ENCODE assay signal across 9 cellular contexts in genomic region chr14:75068294-75069020, GRCh38. TPM values are rescaled to one million over a fixed set of nuclear protein-coding genes. Genes with fewer than 3 reads are reported as not detected.
A peak's percentile ranks its signal among the peaks of the same experiment; 100 is the strongest.
DNase-seq lines count a peak whose midpoint lies in the region; ATAC-seq and TF ChIP-seq lines count a peak whose summit lies in the region.
"Had no signal": no experiment of that assay in that cellular context is flagged by ENCODE, and none has a peak within 500 bp of the region (broad histone marks: within the 10 kb centered on the region; RNA-seq: fewer than 3 reads in every experiment).

No MANE protein-coding gene starts in this region.

- H4K20me1 ChIP-seq in hepatocyte (ENCODE audit: insufficient read depth, poor library complexity, severe bottlenecking) = no peaks in the 10 kb centered on the region

- H3K9me2 ChIP-seq in hepatocyte (replicated peaks; ENCODE audit: insufficient read depth) = no peaks in the 10 kb centered on the region

- H3K4me3 ChIP-seq in H7 (ENCODE audit: insufficient read depth, low read depth, low read length) (peak overlapping the region; percentile 79), hepatocyte (peak overlapping the region; percentile 18), stomach (peak overlapping the region; percentile 49 to 60 (median 58))

- peak overlapping the region; percentile 82 for H3K4me2 ChIP-seq in hepatocyte

- H3K27ac Mint-ChIP-seq in activated naive CD4-positive, alpha-beta T cell treated with anti-CD3 and anti-CD28 coated beads, Interleukin-2, amount 50 U/mL, for 72 hours = no peak overlapping the region
- H3K27ac Mint-ChIP-seq: activated naive CD8-positive, alpha-beta T cell had no signal

- H3K27me3 ChIP-seq in H7 (ENCODE audit: control insufficient read depth, insufficient read depth, low read length) (no peaks in the 10 kb centered on the region), hepatocyte (no peaks in the 10 kb centered on the region), stomach (no peaks in the 10 kb centered on the region)

- H3K79me2 ChIP-seq in hepatocyte = peaks cover 11% of the 10 kb centered on the region

- no peak for TF ChIP-seq POLR2A in stomach (IDR thresholded peaks at IDR 0.05)

- no peak for TF ChIP-seq EP300 in stomach (IDR thresholded peaks at IDR 0.05)

- H3K36me3 ChIP-seq in H7 (replicated peaks; ENCODE audit: control insufficient read depth, insufficient read depth, low read length) (no peaks in the 10 kb centered on the region), hepatocyte (replicated peaks; ENCODE audit: insufficient read depth, low read depth) (no peaks in the 10 kb centered on the region), stomach (no peaks in the 10 kb centered on the region)

- ATAC-seq in SK-N-SH treated with all-trans-retinoic acid at 6 μM for 48 hours (peak; percentile 78), GM18502 (IDR thresholded peaks at IDR 0.05; ENCODE audit: poor library complexity, unreplicated experiment) (no peak)
- ATAC-seq in activated naive CD4-positive, alpha-beta T cell treated with anti-CD3 and anti-CD28 coated beads, Interleukin-2, amount 50 U/mL, for 72 hours = no peak

- no peaks in the 10 kb centered on the region for H3K9me3 Mint-ChIP-seq in activated naive CD4-positive, alpha-beta T cell treated with anti-CD3 and anti-CD28 coated beads, Interleukin-2, amount 50 U/mL, for 72 hours

- H3K36me3 Mint-ChIP-seq in activated naive CD4-positive, alpha-beta T cell treated with anti-CD3 and anti-CD28 coated beads, Interleukin-2, amount 50 U/mL, for 72 hours = peaks cover 7 to 8% of the 10 kb centered on the region in 2 donors
- H3K36me3 Mint-ChIP-seq: activated naive CD8-positive, alpha-beta T cell had no signal

- H3K4me1 ChIP-seq in hepatocyte (ENCODE audit: insufficient read depth) (peaks cover 20% of the 10 kb centered on the region), stomach (peaks cover 22 to 35% (median 30%) of the 10 kb centered on the region in 4 donors)

- DNase-seq in H7 (no peak), hepatocyte (ENCODE audit: low spot score) (no peak), stomach (no peak), iPS-NIHi11 (ENCODE audit: low spot score) (no peak), HuH-7.5 (ENCODE audit: low spot score) (no peak)
- DNase-seq in activated naive CD4-positive, alpha-beta T cell treated with anti-CD3 and anti-CD28 coated beads, Interleukin-2, amount 50 U/mL, for 72 hours (ENCODE audit: low spot score in 2 of 2) = no peak

- no peaks in the 10 kb centered on the region for H3K9me3 ChIP-seq in hepatocyte (ENCODE audit: low read depth)
- H3K9me3 ChIP-seq in stomach = no peaks in the 10 kb centered on the region

- H3K27ac ChIP-seq in hepatocyte (peak overlapping the region; percentile 87), stomach (peak overlapping the region; percentile 34 to 94 (median 91))

- TF ChIP-seq CTCF in hepatocyte (IDR thresholded peaks at IDR 0.05; ENCODE audit: poor library complexity) = no peak
- peak in 1 of 7 experiments; percentile 7 for TF ChIP-seq CTCF in stomach (IDR thresholded peaks at IDR 0.05)

- WGBS in hepatocyte (ENCODE audit: low lambda C conversion rate, missing lambda C conversion rate) = 20% methylated on average over 13 of the region's 13 CpGs
- 14 to 21% (median 16%) methylated on average over 13 of the region's 13 CpGs for WGBS in stomach, 5 donors

- peak overlapping the region; percentile 70 for H2AFZ ChIP-seq in hepatocyte

- intact Hi-C loops in stomach (cut with DNase I; ENCODE audit: low total_unique reads) = no loop called here

TF ChIP-seq in SK-N-SH treated with all-trans-retinoic acid at 6 μM for 48 hours, 23 proteins besides CTCF, POLR2A, EP300 and RAD21:
- TF ChIP-seq ISL1 (CRISPR knock-in tag; IDR thresholded peaks at IDR 0.05) = peak; percentile 65
- no peak for TF ChIP-seq TOX (CRISPR knock-in tag; IDR thresholded peaks at IDR 0.05; ENCODE audit: borderline replicate concordance)

RNA-seq across cellular contexts. Expression of gene ZC2HC1C, which starts 1.0 kb away (rescaled TPM):
- 1.3 and 2.7 TPM in 2 replicates for total RNA-seq in H7 (2014; rRNA removed; shearing (Covaris generic))
- total RNA-seq in hepatocyte = 1.7 and 14.9 TPM in 2 replicates
- polyA plus RNA-seq in hepatocyte = 1.1 and 3.8 TPM in 2 replicates
- total RNA-seq in stomach = 10 to 100 TPM in 1 of 5 donors, 1 to 10 TPM in 1, under 1 TPM in 1, not detected in 2; 0.37 to 10.4 (median 5.9) TPM
- 1 to 10 TPM; 1.9 to 4.5 (median 3.7) TPM for polyA plus RNA-seq in stomach
- total RNA-seq in activated naive CD4-positive, alpha-beta T cell treated with anti-CD3 and anti-CD28 coated beads, Interleukin-2, amount 50 U/mL, for 72 hours = 1 to 10 TPM; 1.5 to 1.8 TPM

RNA-seq across cellular contexts. Expression of gene ACYP1, which starts 4.6 kb away (rescaled TPM):
- total RNA-seq in H7 (2014; rRNA removed; shearing (Covaris generic)) = 26.6 and 30.0 TPM in 2 replicates
- total RNA-seq in hepatocyte (7.1 and 9.5 TPM in 2 replicates), stomach (10 to 100 TPM in 2 of 5 donors, 1 to 10 TPM in 1, not detected in 2; 7.9 to 27.7 (median 12.2) TPM)
- polyA plus RNA-seq in hepatocyte (13.5 and 19.5 TPM in 2 replicates), stomach (10 to 100 TPM in 2 of 3 donors, 1 to 10 TPM in 1; 9.3 to 30.1 (median 11.9) TPM)
- 10 to 100 TPM; 33.9 to 58.6 TPM for total RNA-seq in activated naive CD4-positive, alpha-beta T cell treated with anti-CD3 and anti-CD28 coated beads, Interleukin-2, amount 50 U/mL, for 72 hours

RNA-seq across cellular contexts. Expression of gene MLH3, which starts 17.2 kb away (rescaled TPM):
- total RNA-seq in H7 (2014; rRNA removed; shearing (Covaris generic)) = 13.2 and 21.1 TPM in 2 replicates
- total RNA-seq in hepatocyte (15.6 and 21.3 TPM in 2 replicates), stomach (10 to 100 TPM in 4 of 5 donors, 1 to 10 TPM in 1; 9.3 to 53.2 (median 36.8) TPM)
- polyA plus RNA-seq in hepatocyte (8.5 and 9.9 TPM in 2 replicates), stomach (10 to 100 TPM in 1 of 3 donors, 1 to 10 TPM in 2; 7.2 to 13.4 (median 8.3) TPM)
- 10 to 100 TPM; 28.7 to 32.9 TPM for total RNA-seq in activated naive CD4-positive, alpha-beta T cell treated with anti-CD3 and anti-CD28 coated beads, Interleukin-2, amount 50 U/mL, for 72 hours

RNA-seq across cellular contexts. Expression of gene NEK9, which starts 58.4 kb away (rescaled TPM):
- total RNA-seq in H7 (2014; rRNA removed; shearing (Covaris generic)) = 23.0 and 38.4 TPM in 2 replicates
- total RNA-seq in hepatocyte (19.5 and 21.1 TPM in 2 replicates), stomach (100 to 1,000 TPM in 1 of 5 donors, 10 to 100 TPM in 4; 17.1 to 225 (median 49.1) TPM)
- polyA plus RNA-seq in hepatocyte (8.8 and 12.9 TPM in 2 replicates), stomach (10 to 100 TPM; 12.5 to 26.4 (median 13.1) TPM)
- 10 to 100 TPM; 47.9 to 63.1 TPM for total RNA-seq in activated naive CD4-positive, alpha-beta T cell treated with anti-CD3 and anti-CD28 coated beads, Interleukin-2, amount 50 U/mL, for 72 hours

Comparison
In these comparisons a context has a peak if more than half of its experiments do, and no peak if none do; other contexts are left out.
1. H3K4me3 ChIP-seq: peak in every context shown above with its lines; median percentile 79 in H7; 58 in stomach; 18 in hepatocyte.